In the genomic region with DNA sequence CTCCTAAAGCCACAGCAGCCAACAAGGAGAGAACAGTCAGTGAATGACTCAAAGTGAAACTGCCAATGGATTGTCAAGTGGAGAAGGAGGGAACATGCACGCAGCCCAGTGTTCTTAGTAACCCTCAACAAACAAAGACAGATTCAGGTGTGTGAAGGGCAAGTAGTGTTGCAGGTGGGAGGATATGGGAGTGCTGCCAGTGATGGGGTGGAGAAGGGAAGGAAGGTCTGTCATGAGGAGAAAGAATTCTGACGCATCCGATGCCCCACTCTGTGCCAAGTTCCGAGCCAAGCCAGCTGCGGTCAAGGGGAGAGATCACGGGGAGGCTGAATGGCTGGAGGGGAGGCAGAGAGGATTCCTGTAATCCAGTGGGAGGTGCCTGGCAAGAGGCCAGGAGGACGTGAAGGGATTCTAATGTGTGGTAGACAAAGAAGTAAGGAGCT, we compare ENCODE assay signal across 10 cellular contexts. TPM values are rescaled to one million over a fixed set of nuclear protein-coding genes. Genes with fewer than 3 reads are reported as not detected.
DNase-seq lines count a peak whose midpoint lies in the region; ATAC-seq and TF ChIP-seq lines count a peak whose summit lies in the region.
"Had no signal": no experiment of that assay in that cellular context is flagged by ENCODE, and none has a peak within 500 bp of the region (broad histone marks: within the 10 kb centered on the region; RNA-seq: fewer than 3 reads in every experiment).

No MANE protein-coding gene starts in this region.

- no peak overlapping the region for H3K18ac ChIP-seq in trophoblast cell (ENCODE audit: low read length)

- no peak overlapping the region for H4K8ac ChIP-seq in trophoblast cell (ENCODE audit: low read depth, low read length)

- H2BK12ac ChIP-seq in trophoblast cell (ENCODE audit: low read length) = no peak overlapping the region

- H3K14ac ChIP-seq in trophoblast cell (ENCODE audit: low read length) = no peak overlapping the region

- H2AFZ ChIP-seq in trophoblast cell (ENCODE audit: insufficient read depth, low read length, poor library complexity) = no peak overlapping the region

- no peak overlapping the region for H3K4ac ChIP-seq in trophoblast cell (ENCODE audit: low read depth, low read length)

- ATAC-seq in GM19467 (IDR thresholded peaks at IDR 0.05; ENCODE audit: unreplicated experiment) (no peak), GM21526 (IDR thresholded peaks at IDR 0.05; ENCODE audit: low FRiP score, unreplicated experiment) (no peak)
- ATAC-seq in stimulated activated naive CD8-positive, alpha-beta T cell treated with anti-CD3 and anti-CD28 coated beads, Interleukin-15, Interleukin-2, amounts not matched to agents 100 U/mL and 50 U/mL, for 24 hours = no peak

- no peak overlapping the region for H2BK5ac ChIP-seq in trophoblast cell (ENCODE audit: low read depth, low read length, poor library complexity)

- H3K4me3 ChIP-seq in epithelial cell of proximal tubule (ENCODE audit: low read depth, low read length) (no peak overlapping the region), trophoblast cell (ENCODE audit: low read depth, low read length) (no peak overlapping the region)
- H3K4me3 ChIP-seq: SJCRH30 had no signal

- H4K91ac ChIP-seq in trophoblast cell (ENCODE audit: low read depth, low read length) = no peak overlapping the region

- H3K79me1 ChIP-seq in trophoblast cell (ENCODE audit: low read length) = no peaks in the 10 kb centered on the region

- WGBS in trophoblast cell (ENCODE audit: extremely low coverage, insufficient coverage, insufficient read length) = no CpG with 5 or more reads among the region's 7 CpGs

- H3K9ac ChIP-seq in trophoblast cell (ENCODE audit: low read length) = peak overlapping the region; percentile 21

- no peaks in the 10 kb centered on the region for H3K27me3 ChIP-seq in trophoblast cell (ENCODE audit: insufficient read depth, low read length)
- H3K27me3 ChIP-seq: SJCRH30 had no signal

- no peak overlapping the region for H2BK120ac ChIP-seq in trophoblast cell (ENCODE audit: insufficient read depth, low read length, poor library complexity)

- H4K12ac ChIP-seq in trophoblast cell (ENCODE audit: low read depth, low read length) = no peak overlapping the region

- H3K36me3 ChIP-seq in trophoblast cell (ENCODE audit: control insufficient read depth in 1 of 2, insufficient read depth in 2 of 2, low read length in 2 of 2) = no peaks in the 10 kb centered on the region
- H3K36me3 ChIP-seq: SJCRH30 had no signal

- no peak overlapping the region for H3K23ac ChIP-seq in trophoblast cell (ENCODE audit: low read length)

- H3K79me2 ChIP-seq in trophoblast cell (ENCODE audit: control insufficient read depth, insufficient read depth, low read length, poor library complexity) = no peaks in the 10 kb centered on the region

- no peak for TF ChIP-seq CTCF in epithelial cell of proximal tubule (conservative IDR thresholded peaks at IDR 0.05; ENCODE audit: low read depth, low read length)

- H3K4me2 ChIP-seq in trophoblast cell (ENCODE audit: low read length) = no peak overlapping the region

- H3K4me1 ChIP-seq in trophoblast cell (ENCODE audit: control insufficient read depth in 1 of 2, insufficient read depth in 2 of 2, low read length in 2 of 2) = peaks cover 0 to 1% of the 10 kb centered on the region in 2 experiments

- peak; percentile 49 for DNase-seq in Daoy (ENCODE audit: low read depth)
- peak; percentile 98 for DNase-seq in NCI-H69 (lab: John Stamatoyannopoulos, UW)
- peak; percentile 89 for DNase-seq in epithelial cell of proximal tubule (ENCODE audit: low read depth)
- no peak for DNase-seq in trophoblast cell
- DNase-seq in stimulated activated naive CD8-positive, alpha-beta T cell treated with anti-CD3 and anti-CD28 coated beads, Interleukin-15, Interleukin-2, amounts not matched to agents 100 U/mL and 50 U/mL, for 24 hours = no peak
- no peak for DNase-seq in NCI-H524 treated with DMSO at 0.1 percent for 48 hours (lab: John Stamatoyannopoulos, UW)
- DNase-seq: KG1, SJCRH30 had no signal

- no peak overlapping the region for H2AK5ac ChIP-seq in trophoblast cell (ENCODE audit: low read length)

- no peaks in the 10 kb centered on the region for H3K9me3 ChIP-seq in trophoblast cell (ENCODE audit: insufficient read depth, low read depth, low read length)
- H3K9me3 ChIP-seq: SJCRH30 had no signal

- no peak overlapping the region for H3K27ac ChIP-seq in trophoblast cell (ENCODE audit: low read depth, low read length)
- H3K27ac ChIP-seq: SJCRH30 had no signal

RNA-seq across cellular contexts. Expression of a gene that starts 56.5 kb away (rescaled TPM):
- 124 and 134 TPM in 2 replicates for total RNA-seq in Daoy (2014; rRNA removed; shearing (Covaris generic))
- 108 and 135 TPM in 2 replicates for total RNA-seq in epithelial cell of proximal tubule
- polyA plus RNA-seq in trophoblast cell (2013) = 174 and 186 TPM in 2 replicates

Comparison
In these comparisons a context has a peak if more than half of its experiments do, and no peak if none do; other contexts are left out.
1. DNase-seq: peak in Daoy (single experiment), NCI-H69 (single experiment) and epithelial cell of proximal tubule (single experiment); none in trophoblast cell (0 of 2), stimulated activated naive CD8-positive, alpha-beta T cell treated with anti-CD3 and anti-CD28 coated beads, Interleukin-15, Interleukin-2, amounts not matched to agents 100 U/mL and 50 U/mL, for 24 hours (single experiment) and NCI-H524 treated with DMSO at 0.1 percent for 48 hours (single experiment).